3 cellular contexts compared by ENCODE assay signal in the genomic region with DNA sequence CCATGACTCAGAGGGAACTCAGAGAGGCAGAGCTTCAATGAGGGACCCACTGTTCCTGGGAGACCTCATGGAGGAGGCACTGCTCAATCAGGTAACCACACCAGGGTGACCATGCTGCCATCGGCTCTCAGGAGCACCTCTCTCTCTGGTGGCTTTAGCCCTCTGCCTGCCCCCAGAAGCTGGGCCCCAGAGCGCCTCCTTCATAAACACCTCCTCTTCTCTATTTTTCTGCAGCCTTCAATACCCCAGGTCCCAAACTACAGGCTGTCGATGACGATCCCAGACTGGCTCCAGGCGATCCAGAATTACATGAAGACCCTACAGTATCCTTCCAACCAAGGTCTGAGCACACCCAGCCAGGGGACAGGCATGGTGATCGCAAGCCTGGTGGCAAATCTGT.
TF ChIP-seq lines count a peak whose summit lies in the region.

No MANE protein-coding gene starts in this region.

TF ChIP-seq in GM23338, 12 proteins besides CTCF, POLR2A, EP300 and RAD21:
- TF ChIP-seq EZH2 (IDR thresholded peaks at IDR 0.05; ENCODE audit: low read depth, unreplicated experiment) (no peak), ZNF114 (CRISPR knock-in tag; IDR thresholded peaks at IDR 0.05) (no peak), JUNB (IDR thresholded peaks at IDR 0.05; ENCODE audit: unreplicated experiment) (no peak)
- TF ChIP-seq, protein P1, sequence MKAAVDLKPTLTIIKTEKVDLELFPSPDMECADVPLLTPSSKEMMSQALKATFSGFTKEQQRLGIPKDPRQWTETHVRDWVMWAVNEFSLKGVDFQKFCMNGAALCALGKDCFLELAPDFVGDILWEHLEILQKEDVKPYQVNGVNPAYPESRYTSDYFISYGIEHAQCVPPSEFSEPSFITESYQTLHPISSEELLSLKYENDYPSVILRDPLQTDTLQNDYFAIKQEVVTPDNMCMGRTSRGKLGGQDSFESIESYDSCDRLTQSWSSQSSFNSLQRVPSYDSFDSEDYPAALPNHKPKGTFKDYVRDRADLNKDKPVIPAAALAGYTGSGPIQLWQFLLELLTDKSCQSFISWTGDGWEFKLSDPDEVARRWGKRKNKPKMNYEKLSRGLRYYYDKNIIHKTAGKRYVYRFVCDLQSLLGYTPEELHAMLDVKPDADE (IDR thresholded peaks at IDR 0.05) = no peak
- TF ChIP-seq, protein P2, sequence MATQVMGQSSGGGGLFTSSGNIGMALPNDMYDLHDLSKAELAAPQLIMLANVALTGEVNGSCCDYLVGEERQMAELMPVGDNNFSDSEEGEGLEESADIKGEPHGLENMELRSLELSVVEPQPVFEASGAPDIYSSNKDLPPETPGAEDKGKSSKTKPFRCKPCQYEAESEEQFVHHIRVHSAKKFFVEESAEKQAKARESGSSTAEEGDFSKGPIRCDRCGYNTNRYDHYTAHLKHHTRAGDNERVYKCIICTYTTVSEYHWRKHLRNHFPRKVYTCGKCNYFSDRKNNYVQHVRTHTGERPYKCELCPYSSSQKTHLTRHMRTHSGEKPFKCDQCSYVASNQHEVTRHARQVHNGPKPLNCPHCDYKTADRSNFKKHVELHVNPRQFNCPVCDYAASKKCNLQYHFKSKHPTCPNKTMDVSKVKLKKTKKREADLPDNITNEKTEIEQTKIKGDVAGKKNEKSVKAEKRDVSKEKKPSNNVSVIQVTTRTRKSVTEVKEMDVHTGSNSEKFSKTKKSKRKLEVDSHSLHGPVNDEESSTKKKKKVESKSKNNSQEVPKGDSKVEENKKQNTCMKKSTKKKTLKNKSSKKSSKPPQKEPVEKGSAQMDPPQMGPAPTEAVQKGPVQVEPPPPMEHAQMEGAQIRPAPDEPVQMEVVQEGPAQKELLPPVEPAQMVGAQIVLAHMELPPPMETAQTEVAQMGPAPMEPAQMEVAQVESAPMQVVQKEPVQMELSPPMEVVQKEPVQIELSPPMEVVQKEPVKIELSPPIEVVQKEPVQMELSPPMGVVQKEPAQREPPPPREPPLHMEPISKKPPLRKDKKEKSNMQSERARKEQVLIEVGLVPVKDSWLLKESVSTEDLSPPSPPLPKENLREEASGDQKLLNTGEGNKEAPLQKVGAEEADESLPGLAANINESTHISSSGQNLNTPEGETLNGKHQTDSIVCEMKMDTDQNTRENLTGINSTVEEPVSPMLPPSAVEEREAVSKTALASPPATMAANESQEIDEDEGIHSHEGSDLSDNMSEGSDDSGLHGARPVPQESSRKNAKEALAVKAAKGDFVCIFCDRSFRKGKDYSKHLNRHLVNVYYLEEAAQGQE (IDR thresholded peaks at IDR 0.05; ENCODE audit: unreplicated experiment) = no peak

TF ChIP-seq in WTC11, 78 proteins besides CTCF, POLR2A, EP300 and RAD21:
- TF ChIP-seq SMAD3 (CRISPR knock-in tag; IDR thresholded peaks at IDR 0.05; ENCODE audit: borderline replicate concordance) (no peak), MYBL2 (CRISPR knock-in tag; IDR thresholded peaks at IDR 0.05) (no peak)
- TF ChIP-seq, protein P3, sequence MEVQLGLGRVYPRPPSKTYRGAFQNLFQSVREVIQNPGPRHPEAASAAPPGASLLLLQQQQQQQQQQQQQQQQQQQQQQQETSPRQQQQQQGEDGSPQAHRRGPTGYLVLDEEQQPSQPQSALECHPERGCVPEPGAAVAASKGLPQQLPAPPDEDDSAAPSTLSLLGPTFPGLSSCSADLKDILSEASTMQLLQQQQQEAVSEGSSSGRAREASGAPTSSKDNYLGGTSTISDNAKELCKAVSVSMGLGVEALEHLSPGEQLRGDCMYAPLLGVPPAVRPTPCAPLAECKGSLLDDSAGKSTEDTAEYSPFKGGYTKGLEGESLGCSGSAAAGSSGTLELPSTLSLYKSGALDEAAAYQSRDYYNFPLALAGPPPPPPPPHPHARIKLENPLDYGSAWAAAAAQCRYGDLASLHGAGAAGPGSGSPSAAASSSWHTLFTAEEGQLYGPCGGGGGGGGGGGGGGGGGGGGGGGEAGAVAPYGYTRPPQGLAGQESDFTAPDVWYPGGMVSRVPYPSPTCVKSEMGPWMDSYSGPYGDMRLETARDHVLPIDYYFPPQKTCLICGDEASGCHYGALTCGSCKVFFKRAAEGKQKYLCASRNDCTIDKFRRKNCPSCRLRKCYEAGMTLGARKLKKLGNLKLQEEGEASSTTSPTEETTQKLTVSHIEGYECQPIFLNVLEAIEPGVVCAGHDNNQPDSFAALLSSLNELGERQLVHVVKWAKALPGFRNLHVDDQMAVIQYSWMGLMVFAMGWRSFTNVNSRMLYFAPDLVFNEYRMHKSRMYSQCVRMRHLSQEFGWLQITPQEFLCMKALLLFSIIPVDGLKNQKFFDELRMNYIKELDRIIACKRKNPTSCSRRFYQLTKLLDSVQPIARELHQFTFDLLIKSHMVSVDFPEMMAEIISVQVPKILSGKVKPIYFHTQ (CRISPR knock-in tag; IDR thresholded peaks at IDR 0.05) = 0 out of 2 replicates have a peak, but pooled peaks have one; percentile 23

TF ChIP-seq in H1, 55 proteins besides CTCF, POLR2A, EP300 and RAD21:
- TF ChIP-seq POLR2AphosphoS5 (IDR thresholded peaks at IDR 0.05; ENCODE audit: low read depth, low read length) = peak; percentile 58; the same call in 1 of the 2 replicates
- no peak for TF ChIP-seq JUND (IDR thresholded peaks at IDR 0.05; ENCODE audit: low read length)
